8 cellular contexts compared by ENCODE assay signal in the genomic region with DNA sequence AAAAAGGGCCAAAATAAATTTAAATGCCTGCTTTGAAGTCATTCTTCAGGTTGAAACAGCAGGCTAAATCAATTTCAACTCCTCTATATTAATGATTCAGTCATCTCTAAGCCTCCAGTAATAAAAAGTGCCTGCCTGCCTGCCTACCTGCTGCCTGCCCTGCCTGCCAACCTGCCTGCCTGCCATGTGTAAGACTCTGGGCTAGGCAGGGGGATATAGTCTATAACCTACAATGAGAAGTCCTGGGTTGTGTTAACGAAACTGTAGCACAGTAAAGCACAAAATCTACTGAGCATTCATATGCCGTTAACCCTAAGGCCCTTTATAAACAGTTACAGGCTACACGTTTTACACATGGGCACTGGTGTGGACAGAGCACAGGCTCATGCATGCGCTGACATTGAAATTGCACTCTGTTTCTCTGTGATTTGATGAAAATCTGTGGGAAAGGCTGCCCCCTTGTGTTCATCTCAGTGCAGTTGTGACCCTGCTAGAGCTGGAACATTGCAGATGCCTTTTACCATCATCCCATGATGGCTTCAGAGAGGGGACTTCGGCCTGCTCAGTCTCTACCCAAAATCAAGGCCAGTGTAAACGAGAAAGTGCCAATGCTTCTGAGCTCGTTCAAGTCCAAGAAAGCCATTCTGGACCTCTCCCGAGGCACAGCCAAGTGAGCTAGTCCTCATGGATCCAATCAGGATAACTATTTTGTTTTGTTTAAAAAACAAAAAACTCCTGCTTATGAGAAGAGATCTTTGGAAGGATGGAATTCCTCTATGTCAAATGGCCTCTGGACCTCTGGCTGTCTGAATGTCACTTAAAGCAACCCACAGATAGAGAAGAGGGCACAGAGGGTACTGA.
DNase-seq lines count a peak whose midpoint lies in the region; ATAC-seq and TF ChIP-seq lines count a peak whose summit lies in the region.

No MANE protein-coding gene starts in this region.

- peaks cover 2% of the 10 kb centered on the region for H3K36me3 Mint-ChIP-seq in activated T-helper 2 cell treated with anti-CD3 and anti-CD28 coated beads, Interferon-gamma antibody, Interleukin-2, Interleukin-4, amounts not matched to agents 10 μg/mL and 5 μg/mL and 100 μg/mL, durations not matched to agents 14 hours and 24 hours and 36 hours (ENCODE audit: low read depth)
- H3K36me3 Mint-ChIP-seq in osteocyte (ENCODE audit: unreplicated experiment): peaks cover 2% of the 10 kb centered on the region

- no peak overlapping the region for H3K27ac ChIP-seq in RWPE1
- no peak overlapping the region for H3K27ac ChIP-seq in upper lobe of right lung

- intact Hi-C loops in activated T-helper 2 cell treated with anti-CD3 and anti-CD28 coated beads, Interferon-gamma antibody, Interleukin-2, Interleukin-4, amounts not matched to agents 10 μg/mL and 5 μg/mL and 100 μg/mL, durations not matched to agents 14 hours and 24 hours and 36 hours (cut with micrococcal nuclease): loop anchor here (1.0 kb wide), 1 partner anchor 90 kb away; no protein-coding TSS in a partner anchor
- intact Hi-C loops in upper lobe of right lung (cut with DNase I): no loop called here

- TF ChIP-seq RAD21 in Ishikawa (IDR thresholded peaks at IDR 0.05; ENCODE audit: low read depth): peak; percentile 77

- POLR2A ChIA-PET in RWPE1 (lab: Yijun Ruan, JAX; ENCODE audit: low non-redundant PET): no interaction called here

- peak; percentile 90 for TF ChIP-seq CTCF in RWPE1 (conservative IDR thresholded peaks at IDR 0.05; ENCODE audit: low read depth)
- TF ChIP-seq CTCF in osteocyte (IDR thresholded peaks at IDR 0.05): peak; percentile 85
- TF ChIP-seq CTCF in upper lobe of right lung (IDR thresholded peaks at IDR 0.05): peak; percentile 81

- H3K27me3 ChIP-seq in upper lobe of right lung: no peaks in the 10 kb centered on the region

- no peaks in the 10 kb centered on the region for H3K4me1 Mint-ChIP-seq in activated T-helper 2 cell treated with anti-CD3 and anti-CD28 coated beads, Interferon-gamma antibody, Interleukin-2, Interleukin-4, amounts not matched to agents 10 μg/mL and 5 μg/mL and 100 μg/mL, durations not matched to agents 14 hours and 24 hours and 36 hours (ENCODE audit: low read depth)
- peaks cover 2% of the 10 kb centered on the region for H3K4me1 Mint-ChIP-seq in osteocyte (ENCODE audit: unreplicated experiment)

- CTCF ChIA-PET in RWPE1 (lab: Yijun Ruan, JAX): interaction anchor here (0.6 to 1.3 kb wide), 7 partner anchors 90 to 930 kb away, joined by 3 to 7 read pairs (median 4); no protein-coding TSS in a partner anchor

- H3K36me3 ChIP-seq in upper lobe of right lung: no peaks in the 10 kb centered on the region

- no peak overlapping the region for H3K4me3 ChIP-seq in upper lobe of right lung

- H3K9me3 Mint-ChIP-seq in activated T-helper 2 cell treated with anti-CD3 and anti-CD28 coated beads, Interferon-gamma antibody, Interleukin-2, Interleukin-4, amounts not matched to agents 10 μg/mL and 5 μg/mL and 100 μg/mL, durations not matched to agents 14 hours and 24 hours and 36 hours: no peaks in the 10 kb centered on the region
- H3K9me3 Mint-ChIP-seq in osteocyte (ENCODE audit: unreplicated experiment): no peaks in the 10 kb centered on the region

- no peaks in the 10 kb centered on the region for H3K27me3 Mint-ChIP-seq in activated T-helper 2 cell treated with anti-CD3 and anti-CD28 coated beads, Interferon-gamma antibody, Interleukin-2, Interleukin-4, amounts not matched to agents 10 μg/mL and 5 μg/mL and 100 μg/mL, durations not matched to agents 14 hours and 24 hours and 36 hours (ENCODE audit: low read depth)
- no peaks in the 10 kb centered on the region for H3K27me3 Mint-ChIP-seq in osteocyte (ENCODE audit: unreplicated experiment)

- TF ChIP-seq EP300 in Ishikawa (IDR thresholded peaks at IDR 0.05; ENCODE audit: borderline replicate concordance): no peak

- H3K4me3 Mint-ChIP-seq in activated T-helper 2 cell treated with anti-CD3 and anti-CD28 coated beads, Interferon-gamma antibody, Interleukin-2, Interleukin-4, amounts not matched to agents 10 μg/mL and 5 μg/mL and 100 μg/mL, durations not matched to agents 14 hours and 24 hours and 36 hours (ENCODE audit: low read depth): no peak overlapping the region
- H3K4me3 Mint-ChIP-seq in osteocyte (ENCODE audit: unreplicated experiment): no peak overlapping the region

- no peak overlapping the region for H3K27ac Mint-ChIP-seq in activated T-helper 2 cell treated with anti-CD3 and anti-CD28 coated beads, Interferon-gamma antibody, Interleukin-2, Interleukin-4, amounts not matched to agents 10 μg/mL and 5 μg/mL and 100 μg/mL, durations not matched to agents 14 hours and 24 hours and 36 hours
- H3K27ac Mint-ChIP-seq in osteocyte (ENCODE audit: unreplicated experiment): no peak overlapping the region

- ATAC-seq in GM21576 (IDR thresholded peaks at IDR 0.05; ENCODE audit: unreplicated experiment): peak; percentile 86
- peak; percentile 92 for ATAC-seq in upper lobe of right lung

- no peaks in the 10 kb centered on the region for H3K9me3 ChIP-seq in upper lobe of right lung

- DNase-seq in ELR (ENCODE audit: low read depth) (peak; percentile 77), RWPE1 (ENCODE audit: low spot score) (peak; percentile 65), foreskin melanocyte (peak; percentile 62), osteocyte (ENCODE audit: extremely low spot score, unreplicated experiment) (peak; percentile 87), upper lobe of right lung (no peak)
- peak; percentile 35 for DNase-seq in activated T-helper 2 cell treated with anti-CD3 and anti-CD28 coated beads, Interferon-gamma antibody, Interleukin-2, Interleukin-4, amounts not matched to agents 10 μg/mL and 5 μg/mL and 100 μg/mL, durations not matched to agents 14 hours and 24 hours and 36 hours (ENCODE audit: low spot score)

- no peaks in the 10 kb centered on the region for H3K4me1 ChIP-seq in upper lobe of right lung

TF ChIP-seq in Ishikawa, 13 proteins besides CTCF, POLR2A, EP300 and RAD21:
- TF ChIP-seq FOXM1 (IDR thresholded peaks at IDR 0.05; ENCODE audit: borderline replicate concordance, low read depth) (no peak), EGR1 (IDR thresholded peaks at IDR 0.05) (no peak), TCF12 (IDR thresholded peaks at IDR 0.05; ENCODE audit: low read depth) (no peak), CREB1 (IDR thresholded peaks at IDR 0.05; ENCODE audit: low read depth) (no peak), ZBTB7A (IDR thresholded peaks at IDR 0.05; ENCODE audit: low read depth) (no peak), YY1 (IDR thresholded peaks at IDR 0.05; ENCODE audit: low read depth) (no peak), TEAD4 (IDR thresholded peaks at IDR 0.05) (no peak), NFIC (IDR thresholded peaks at IDR 0.05) (no peak), CEBPB (IDR thresholded peaks at IDR 0.05) (no peak), TAF1 (IDR thresholded peaks at IDR 0.05; ENCODE audit: low read depth) (no peak)
- TF ChIP-seq, protein P1, sequence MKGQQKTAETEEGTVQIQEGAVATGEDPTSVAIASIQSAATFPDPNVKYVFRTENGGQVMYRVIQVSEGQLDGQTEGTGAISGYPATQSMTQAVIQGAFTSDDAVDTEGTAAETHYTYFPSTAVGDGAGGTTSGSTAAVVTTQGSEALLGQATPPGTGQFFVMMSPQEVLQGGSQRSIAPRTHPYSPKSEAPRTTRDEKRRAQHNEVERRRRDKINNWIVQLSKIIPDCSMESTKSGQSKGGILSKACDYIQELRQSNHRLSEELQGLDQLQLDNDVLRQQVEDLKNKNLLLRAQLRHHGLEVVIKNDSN (IDR thresholded peaks at IDR 0.05): no peak
- TF ChIP-seq, protein P2, sequence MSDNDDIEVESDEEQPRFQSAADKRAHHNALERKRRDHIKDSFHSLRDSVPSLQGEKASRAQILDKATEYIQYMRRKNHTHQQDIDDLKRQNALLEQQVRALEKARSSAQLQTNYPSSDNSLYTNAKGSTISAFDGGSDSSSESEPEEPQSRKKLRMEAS (IDR thresholded peaks at IDR 0.05): no peak
- TF ChIP-seq, protein P3, sequence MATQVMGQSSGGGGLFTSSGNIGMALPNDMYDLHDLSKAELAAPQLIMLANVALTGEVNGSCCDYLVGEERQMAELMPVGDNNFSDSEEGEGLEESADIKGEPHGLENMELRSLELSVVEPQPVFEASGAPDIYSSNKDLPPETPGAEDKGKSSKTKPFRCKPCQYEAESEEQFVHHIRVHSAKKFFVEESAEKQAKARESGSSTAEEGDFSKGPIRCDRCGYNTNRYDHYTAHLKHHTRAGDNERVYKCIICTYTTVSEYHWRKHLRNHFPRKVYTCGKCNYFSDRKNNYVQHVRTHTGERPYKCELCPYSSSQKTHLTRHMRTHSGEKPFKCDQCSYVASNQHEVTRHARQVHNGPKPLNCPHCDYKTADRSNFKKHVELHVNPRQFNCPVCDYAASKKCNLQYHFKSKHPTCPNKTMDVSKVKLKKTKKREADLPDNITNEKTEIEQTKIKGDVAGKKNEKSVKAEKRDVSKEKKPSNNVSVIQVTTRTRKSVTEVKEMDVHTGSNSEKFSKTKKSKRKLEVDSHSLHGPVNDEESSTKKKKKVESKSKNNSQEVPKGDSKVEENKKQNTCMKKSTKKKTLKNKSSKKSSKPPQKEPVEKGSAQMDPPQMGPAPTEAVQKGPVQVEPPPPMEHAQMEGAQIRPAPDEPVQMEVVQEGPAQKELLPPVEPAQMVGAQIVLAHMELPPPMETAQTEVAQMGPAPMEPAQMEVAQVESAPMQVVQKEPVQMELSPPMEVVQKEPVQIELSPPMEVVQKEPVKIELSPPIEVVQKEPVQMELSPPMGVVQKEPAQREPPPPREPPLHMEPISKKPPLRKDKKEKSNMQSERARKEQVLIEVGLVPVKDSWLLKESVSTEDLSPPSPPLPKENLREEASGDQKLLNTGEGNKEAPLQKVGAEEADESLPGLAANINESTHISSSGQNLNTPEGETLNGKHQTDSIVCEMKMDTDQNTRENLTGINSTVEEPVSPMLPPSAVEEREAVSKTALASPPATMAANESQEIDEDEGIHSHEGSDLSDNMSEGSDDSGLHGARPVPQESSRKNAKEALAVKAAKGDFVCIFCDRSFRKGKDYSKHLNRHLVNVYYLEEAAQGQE (IDR thresholded peaks at IDR 0.05; ENCODE audit: low read depth): no peak
